ENCODE assay signal across 21 cellular contexts in the genomic region with DNA sequence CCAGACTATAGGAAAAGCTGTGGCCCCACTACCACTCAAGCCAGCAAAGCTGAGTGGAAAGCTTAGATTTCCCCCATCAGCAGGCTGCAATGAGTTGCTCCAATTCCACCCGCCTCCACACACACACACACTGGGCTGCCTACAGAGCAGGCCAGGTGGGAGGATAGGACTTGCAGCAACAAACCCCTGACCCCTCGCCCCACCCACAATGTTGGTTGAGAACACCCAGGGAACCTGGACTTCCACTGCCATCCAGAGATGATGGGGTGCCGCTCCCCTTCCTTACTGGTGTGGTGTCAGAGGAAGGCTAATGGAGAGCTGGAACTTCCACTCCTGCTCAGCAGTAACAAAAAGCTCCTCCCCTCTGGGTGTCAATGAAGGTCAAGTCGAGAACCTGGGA. TPM values are rescaled to one million over a fixed set of nuclear protein-coding genes. Genes with fewer than 3 reads are reported as not detected.
DNase-seq lines count a peak whose midpoint lies in the region; ATAC-seq and TF ChIP-seq lines count a peak whose summit lies in the region.
"Had no signal": no experiment of that assay in that cellular context is flagged by ENCODE, and none has a peak within 500 bp of the region (broad histone marks: within the 10 kb centered on the region; RNA-seq: fewer than 3 reads in every experiment).

No MANE protein-coding gene starts in this region.

- no peak for TF ChIP-seq CTCF in type B pancreatic cell (conservative IDR thresholded peaks at IDR 0.05)

- H3K4me1 Mint-ChIP-seq in type B pancreatic cell (ENCODE audit: unreplicated experiment) = peaks cover 8% of the 10 kb centered on the region
- H3K4me1 Mint-ChIP-seq: CD4-positive, alpha-beta memory T cell had no signal

- H3K4me3 Mint-ChIP-seq in type B pancreatic cell = no peak overlapping the region
- H3K4me3 Mint-ChIP-seq: GM23338, H9, HFFc6 had no signal

- peaks cover 9% of the 10 kb centered on the region for H3K9me3 Mint-ChIP-seq in type B pancreatic cell

- no peak for ATAC-seq in left lobe of liver
- ATAC-seq: A549, GM23338, HCT116 had no signal

- no peaks in the 10 kb centered on the region for H3K36me3 Mint-ChIP-seq in type B pancreatic cell

- H3K27me3 Mint-ChIP-seq in type B pancreatic cell = peaks cover 5% of the 10 kb centered on the region

- no peak overlapping the region for H3K27ac Mint-ChIP-seq in type B pancreatic cell
- H3K27ac Mint-ChIP-seq: CD4-positive, alpha-beta memory T cell; GM23338; H9; HFFc6 had no signal

- peak; percentile 26 for DNase-seq in activated CD8-positive, alpha-beta memory T cell treated with anti-CD3 and anti-CD28 coated beads, Interleukin-2, amount 50 U/mL, for 48 hours
- DNase-seq in activated CD8-positive, alpha-beta memory T cell treated with anti-CD3 and anti-CD28 coated beads, Interleukin-2, amount 50 U/mL, for 4 hours = no peak
- DNase-seq in left lobe of liver (ENCODE audit: low spot score) = peak; percentile 18
- peak; percentile 60 for DNase-seq in type B pancreatic cell (ENCODE audit: extremely low spot score, unreplicated experiment)
- DNase-seq in SK-N-DZ (ENCODE audit: low spot score) = no peak
- no peak for DNase-seq in stimulated activated CD4-positive, alpha-beta T cell treated with anti-CD3 and anti-CD28 coated beads, Interleukin-4, amount 100 ng/mL, for 4 hours
- no peak for DNase-seq in T-helper 1 cell
- DNase-seq: 8988T; ACHN; C1 segment of cervical spinal cord; Calu3; CD4-positive, alpha-beta memory T cell; COR-L47; DMS53; DMS79 treated with DMSO at 0.1 percent for 48 hours; GF-D8; H9; HFFc6 had no signal

RNA-seq across cellular contexts. Expression of a gene that starts 16.8 kb away (rescaled TPM):
- 21.1 TPM for total RNA-seq in left lobe of liver
- total RNA-seq in type B pancreatic cell (ENCODE audit: low replicate concordance) = 38.2 and 55.1 TPM in 2 replicates
- polyA plus RNA-seq in SK-N-DZ (2014; cell fraction: cytosol; rRNA removed) = 34.9 and 35.5 TPM in 2 replicates
- 50.9 and 57.2 TPM in 2 replicates for polyA plus RNA-seq in SK-N-DZ (2014; cell fraction: nucleus; rRNA removed)

Comparison
In these comparisons a context has a peak if more than half of its experiments do, and no peak if none do; other contexts are left out.
1. DNase-seq: peak in activated CD8-positive, alpha-beta memory T cell treated with anti-CD3 and anti-CD28 coated beads, Interleukin-2, amount 50 U/mL, for 48 hours (single experiment), left lobe of liver (single experiment) and type B pancreatic cell (single experiment); none in activated CD8-positive, alpha-beta memory T cell treated with anti-CD3 and anti-CD28 coated beads, Interleukin-2, amount 50 U/mL, for 4 hours (single experiment), SK-N-DZ (single experiment), stimulated activated CD4-positive, alpha-beta T cell treated with anti-CD3 and anti-CD28 coated beads, Interleukin-4, amount 100 ng/mL, for 4 hours (0 of 2) and T-helper 1 cell (0 of 5).